In the genomic region with DNA sequence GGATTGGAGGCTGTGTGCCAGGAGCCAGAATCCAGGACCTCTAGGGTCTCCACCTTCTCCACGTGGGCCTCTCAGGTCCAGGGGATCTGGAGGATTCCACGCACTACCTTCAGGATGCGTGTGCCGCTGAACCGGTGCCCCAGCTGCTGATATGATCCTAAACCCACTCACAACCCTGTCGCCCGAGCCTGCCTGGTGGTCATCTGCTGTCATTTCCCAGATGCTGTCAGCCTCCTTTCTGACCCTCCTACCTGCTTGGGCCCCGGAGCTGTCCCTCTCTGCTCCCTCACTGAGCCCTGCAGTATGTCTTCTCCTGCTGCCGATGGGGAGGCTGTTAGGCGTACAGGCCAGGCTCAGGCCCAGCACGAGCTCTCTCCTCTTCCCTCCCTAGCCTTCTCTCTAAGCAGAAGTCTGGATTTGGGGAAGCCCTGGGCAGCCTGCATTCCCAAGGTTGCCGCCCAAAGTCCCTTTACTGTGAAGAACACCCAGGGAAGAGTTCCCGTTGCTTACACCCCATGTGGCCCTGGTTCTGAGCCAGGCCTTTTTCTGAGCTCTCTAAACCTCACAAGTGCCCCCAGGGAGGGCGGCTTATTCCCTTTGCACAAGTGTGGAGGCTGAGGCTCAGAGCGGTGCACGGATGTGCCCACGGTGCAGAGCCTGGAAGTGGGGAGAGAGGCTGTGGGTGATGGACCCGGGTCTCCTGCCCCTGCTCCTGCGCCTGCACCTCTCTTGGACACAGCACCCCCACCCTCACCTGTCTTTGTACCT, we compare ENCODE assay signal across 28 cellular contexts. TPM values are rescaled to one million over a fixed set of nuclear protein-coding genes. Genes with fewer than 3 reads are reported as not detected.
A peak's percentile ranks its signal among the peaks of the same experiment; 100 is the strongest.
DNase-seq lines count a peak whose midpoint lies in the region; ATAC-seq, FAIRE-seq and TF ChIP-seq lines count a peak whose summit lies in the region.
"Had no signal": no experiment of that assay in that cellular context is flagged by ENCODE, and none has a peak within 500 bp of the region (broad histone marks: within the 10 kb centered on the region; RNA-seq: fewer than 3 reads in every experiment).

No MANE protein-coding gene starts in this region.

- ATAC-seq in left ventricle myocardium superior (no peak), aorta (ENCODE audit: low FRiP score) (peak; percentile 6), mucosa of descending colon (no peak), HG02885 (IDR thresholded peaks at IDR 0.05; ENCODE audit: poor library complexity, unreplicated experiment) (no peak)
- ATAC-seq: GM12878, SK-N-SH treated with all-trans-retinoic acid at 6 μM for 48 hours had no signal

- H3K27ac ChIP-seq in left ventricle myocardium inferior (replicated peaks) (no peak overlapping the region), kidney (ENCODE audit: low read depth in 2 of 2, low read length in 2 of 2) (no peak overlapping the region), aorta (ENCODE audit: low read depth in 1 of 2, low read length in 2 of 2) (no peak overlapping the region)
- H3K27ac ChIP-seq: BLaER1 treated with 17β-estradiol and CSF1 and Interleukin-3, amounts not matched to agents 10 nM and 100 nM; GM23248; PC-9; SJCRH30 had no signal

- intact Hi-C loops in left ventricle myocardium superior (cut with micrococcal nuclease) (no loop called here), left ventricle myocardium inferior (cut with micrococcal nuclease) (no loop called here), kidney (cut with DNase I) (no loop called here), aorta (cut with DNase I) (no loop called here), mucosa of descending colon (cut with DNase I, micrococcal nuclease) (no loop called here)

- no peaks in the 10 kb centered on the region for H3K9me3 Mint-ChIP-seq in osteocyte (ENCODE audit: unreplicated experiment)
- H3K9me3 Mint-ChIP-seq: CD4-positive, alpha-beta memory T cell had no signal

- no peak overlapping the region for H3K4me3 ChIP-seq in left ventricle myocardium inferior
- H3K4me3 ChIP-seq in kidney (ENCODE audit: low read length in 2 of 2) = no peak overlapping the region
- no peak overlapping the region for H3K4me3 ChIP-seq in aorta (ENCODE audit: low read length in 2 of 2)
- no peak overlapping the region for H3K4me3 ChIP-seq in mucosa of descending colon
- H3K4me3 ChIP-seq: BLaER1 treated with 17β-estradiol and CSF1 and Interleukin-3, amounts not matched to agents 10 nM and 100 nM; GM12878; GM23248; PC-9; SJCRH30 had no signal

- H3K4me1 ChIP-seq in left ventricle myocardium inferior (no peaks in the 10 kb centered on the region), kidney (ENCODE audit: control insufficient read depth in 1 of 2, insufficient read depth in 1 of 2, low read depth in 1 of 2, low read length in 2 of 2) (no peaks in the 10 kb centered on the region), aorta (ENCODE audit: control insufficient read depth in 1 of 2, insufficient read depth in 2 of 2, low read length in 2 of 2) (no peaks in the 10 kb centered on the region), mucosa of descending colon (ENCODE audit: low read depth) (no peaks in the 10 kb centered on the region)
- H3K4me1 ChIP-seq: SJCRH30 had no signal

- no peaks in the 10 kb centered on the region for H3K27me3 Mint-ChIP-seq in osteocyte (ENCODE audit: unreplicated experiment)
- H3K27me3 Mint-ChIP-seq: CD4-positive, alpha-beta memory T cell had no signal

- H3K27me3 ChIP-seq in left ventricle myocardium inferior (ENCODE audit: low read depth) (peaks cover 10% of the 10 kb centered on the region), aorta (ENCODE audit: control insufficient read depth in 1 of 2, insufficient read depth in 2 of 2, low read length in 1 of 2) (no peaks in the 10 kb centered on the region)
- H3K27me3 ChIP-seq: BLaER1 treated with 17β-estradiol and CSF1 and Interleukin-3, amounts not matched to agents 10 nM and 100 nM; SJCRH30 had no signal

- 81 to 87% methylated on average over 19 of the region's 19 CpGs for WGBS in aorta, 2 donors

- TF ChIP-seq CTCF in left ventricle myocardium inferior (IDR thresholded peaks at IDR 0.05; ENCODE audit: borderline replicate concordance) = no peak
- no peak for TF ChIP-seq CTCF in kidney (IDR thresholded peaks at IDR 0.05; ENCODE audit: borderline replicate concordance, extremely low read depth, insufficient read depth)
- no peak for TF ChIP-seq CTCF in osteocyte (IDR thresholded peaks at IDR 0.05)
- no peak for TF ChIP-seq CTCF in mucosa of descending colon (IDR thresholded peaks at IDR 0.05)

- DNase-seq in left ventricle myocardium superior = peak; percentile 6
- DNase-seq in left ventricle myocardium inferior = no peak
- peak; percentile 46 for DNase-seq in kidney
- DNase-seq in osteocyte (ENCODE audit: extremely low spot score, unreplicated experiment) = peak; percentile 80
- DNase-seq in aorta = no peak
- no peak for DNase-seq in mucosa of descending colon
- no peak for DNase-seq in RKO (ENCODE audit: low spot score)
- DNase-seq: CD4-positive, alpha-beta memory T cell; COR-L47; DMS53; GM23248; H7; KBM-7; NCI-H1105 treated with DMSO at 0.1 percent for 48 hours; NCI-H146; NCI-H1930; NCI-H2107; NCI-H446 treated with DMSO at 0.1 percent for 48 hours; NCI-H526 treated with DMSO at 0.1 percent for 48 hours; PC-9; SJCRH30 had no signal

- H3K9me3 ChIP-seq in left ventricle myocardium inferior (replicated peaks) (no peaks in the 10 kb centered on the region), kidney (ENCODE audit: control insufficient read depth in 1 of 2, low read length in 2 of 2) (no peaks in the 10 kb centered on the region), aorta (ENCODE audit: control insufficient read depth, low read length) (no peaks in the 10 kb centered on the region), mucosa of descending colon (no peaks in the 10 kb centered on the region)
- H3K9me3 ChIP-seq: SJCRH30 had no signal

- no peak overlapping the region for H3K27ac Mint-ChIP-seq in osteocyte (ENCODE audit: unreplicated experiment)
- H3K27ac Mint-ChIP-seq: CD4-positive, alpha-beta memory T cell had no signal

- no peak for FAIRE-seq in kidney (lab: Jason Lieb, UNC)
- FAIRE-seq: A204.1, G401.6, GM12878, HTR-8/SVneo had no signal

- no peaks in the 10 kb centered on the region for H3K36me3 Mint-ChIP-seq in osteocyte (ENCODE audit: unreplicated experiment)
- H3K36me3 Mint-ChIP-seq: CD4-positive, alpha-beta memory T cell had no signal

- H3K4me1 Mint-ChIP-seq in osteocyte (ENCODE audit: unreplicated experiment) = peaks cover 6% of the 10 kb centered on the region
- H3K4me1 Mint-ChIP-seq: CD4-positive, alpha-beta memory T cell had no signal

- no peak overlapping the region for H3K4me3 Mint-ChIP-seq in osteocyte (ENCODE audit: unreplicated experiment)
- H3K4me3 Mint-ChIP-seq: CD4-positive, alpha-beta memory T cell had no signal

- no peak overlapping the region for H3K9ac ChIP-seq in kidney (ENCODE audit: low read length in 2 of 2)
- H3K9ac ChIP-seq: BLaER1 treated with 17β-estradiol and CSF1 and Interleukin-3, amounts not matched to agents 10 nM and 100 nM; GM23248 had no signal

- H3K36me3 ChIP-seq in left ventricle myocardium inferior (no peaks in the 10 kb centered on the region), kidney (ENCODE audit: control insufficient read depth in 1 of 2, insufficient read depth in 2 of 2, low read length in 2 of 2) (no peaks in the 10 kb centered on the region), aorta (ENCODE audit: control insufficient read depth in 1 of 2, insufficient read depth in 2 of 2, low read length in 1 of 2) (no peaks in the 10 kb centered on the region), mucosa of descending colon (ENCODE audit: low read depth) (no peaks in the 10 kb centered on the region)
- H3K36me3 ChIP-seq: BLaER1 treated with 17β-estradiol and CSF1 and Interleukin-3, amounts not matched to agents 10 nM and 100 nM; SJCRH30 had no signal

RNA-seq across cellular contexts. Expression of gene ZNF488, which starts 30.8 kb away (rescaled TPM):
- not detected for total RNA-seq in left ventricle myocardium superior
- total RNA-seq in left ventricle myocardium inferior = 0.05 TPM
- 0.09 TPM for total RNA-seq in kidney
- 4.0 TPM for polyA plus RNA-seq in kidney (ENCODE audit: insufficient read depth, low read depth, low replicate concordance)
- total RNA-seq in osteocyte = 0.35 and 0.55 TPM in 2 replicates
- under 1 TPM in 1 of 2 donors, not detected in 1; 0.12 TPM for total RNA-seq in aorta
- polyA plus RNA-seq in aorta = 1 to 10 TPM in 1 of 2 donors, under 1 TPM in 1; 0.20 to 3.8 TPM
- 1 to 10 TPM in 2 of 3 donors, under 1 TPM in 1; 0.47 to 1.6 (median 1.4) TPM for total RNA-seq in mucosa of descending colon
- total RNA-seq: CD4-positive, alpha-beta memory T cell; GM12878; GM23248 had no signal
- polyA plus RNA-seq: GM12878 had no signal

Comparison
In these comparisons a context has a peak if more than half of its experiments do, and no peak if none do; other contexts are left out.
1. DNase-seq: peak in left ventricle myocardium superior (single experiment), kidney (single experiment) and osteocyte (single experiment); none in left ventricle myocardium inferior (single experiment), aorta (0 of 2), mucosa of descending colon (0 of 3) and RKO (single experiment).